11 cellular contexts compared by ENCODE assay signal in the genomic region with DNA sequence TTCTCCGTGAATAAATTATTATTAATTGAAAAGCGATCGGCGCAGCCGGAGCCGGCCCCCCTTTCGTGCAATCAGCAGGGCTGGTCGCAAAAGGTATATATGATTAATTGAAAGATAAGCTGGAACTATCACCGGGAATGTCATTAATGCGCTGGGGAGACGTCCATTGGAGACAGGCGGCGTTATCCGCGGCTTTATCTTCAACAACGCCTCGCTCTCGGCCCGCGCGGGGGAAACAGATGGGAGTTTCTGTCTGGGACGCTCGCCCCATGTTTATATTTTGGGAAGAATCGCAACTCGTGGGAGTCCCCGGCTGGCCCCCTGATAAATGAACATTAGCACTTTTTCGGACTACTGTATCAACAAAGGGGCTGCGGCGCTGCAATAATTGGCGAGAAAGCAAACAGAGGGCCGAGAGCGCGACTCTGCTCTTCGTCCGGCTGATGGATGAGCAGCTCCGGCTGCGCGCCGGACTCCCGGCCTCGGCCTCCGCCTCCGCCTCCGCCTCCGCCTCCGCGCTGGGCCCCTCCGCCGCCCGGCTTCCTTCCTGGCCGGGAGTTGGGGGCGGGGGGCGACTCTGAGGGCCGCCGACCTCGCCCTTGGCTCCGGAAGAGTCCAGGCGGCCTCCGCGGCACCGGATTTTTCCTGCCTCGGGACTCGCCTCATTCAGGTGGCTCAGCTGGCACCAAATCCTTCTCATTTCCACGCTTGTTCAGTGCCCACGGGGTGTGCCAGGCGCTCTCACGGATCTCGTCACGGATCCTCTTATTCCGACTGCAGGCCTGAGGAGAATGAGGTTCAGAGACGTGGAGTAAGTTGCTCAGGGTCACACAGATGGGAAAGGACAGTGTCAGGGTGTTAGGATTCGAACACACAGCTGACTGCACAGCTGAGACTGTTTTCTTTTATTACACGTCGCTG. TPM values are rescaled to one million over a fixed set of nuclear protein-coding genes. Genes with fewer than 3 reads are reported as not detected.
DNase-seq lines count a peak whose midpoint lies in the region; TF ChIP-seq lines count a peak whose summit lies in the region.
"Had no signal": no experiment of that assay in that cellular context is flagged by ENCODE, and none has a peak within 500 bp of the region (broad histone marks: within the 10 kb centered on the region; RNA-seq: fewer than 3 reads in every experiment).

No MANE protein-coding gene starts in this region.

- TF ChIP-seq CTCF in spleen (IDR thresholded peaks at IDR 0.05 in 8 of 11, conservative IDR thresholded peaks at IDR 0.05 in 3 of 11) (no peak), ovary (IDR thresholded peaks at IDR 0.05) (no peak)

- H3K9me3 ChIP-seq in SK-N-MC (ENCODE audit: low read depth, low read length): no peaks in the 10 kb centered on the region
- H3K9me3 ChIP-seq in iPS-15b (ENCODE audit: control insufficient read depth, insufficient read depth, low read length): no peaks in the 10 kb centered on the region
- H3K9me3 ChIP-seq in spleen: no peaks in the 10 kb centered on the region
- no peaks in the 10 kb centered on the region for H3K9me3 ChIP-seq in ovary
- H3K9me3 ChIP-seq: mucosa of descending colon had no signal

- H3K4me1 ChIP-seq in iPS-15b (ENCODE audit: control insufficient read depth, insufficient read depth, low read length) (peaks cover 14% of the 10 kb centered on the region), spleen (peaks cover 7 to 74% (median 42%) of the 10 kb centered on the region in 6 donors), ovary (ENCODE audit: insufficient read depth) (peaks cover 5% of the 10 kb centered on the region)

- peaks cover 11% of the 10 kb centered on the region for H3K4me1 Mint-ChIP-seq in activated CD4-positive, alpha-beta T cell treated with anti-CD3 and anti-CD28 coated beads, Interleukin-2, amount 10 ng/mL, durations not matched to agents 24 days and 14 days

- H3K27ac Mint-ChIP-seq in activated CD4-positive, alpha-beta T cell treated with anti-CD3 and anti-CD28 coated beads, Interleukin-2, amount 10 ng/mL, durations not matched to agents 24 days and 14 days: peak overlapping the region; percentile 70

- H3K4me3 Mint-ChIP-seq in activated CD4-positive, alpha-beta T cell treated with anti-CD3 and anti-CD28 coated beads, Interleukin-2, amount 10 ng/mL, durations not matched to agents 24 days and 14 days: peak overlapping the region; percentile 52

- H3K27me3 ChIP-seq in iPS-15b (ENCODE audit: control insufficient read depth, insufficient read depth, low read length) (peaks cover 99% of the 10 kb centered on the region), spleen (replicated peaks in 1 of 7) (peaks cover 7 to 100% (median 78%) of the 10 kb centered on the region in 7 donors), ovary (peaks cover 2% of the 10 kb centered on the region)

- H3K4me3 ChIP-seq in SK-N-MC (peak overlapping the region; percentile 75), iPS-15b (ENCODE audit: low read depth, low read length) (peak overlapping the region; percentile 26), spleen (peak overlapping the region in 7 of 8 donors; percentile 4 to 58 (median 26)), ovary (no peak overlapping the region)
- H3K4me3 ChIP-seq: mucosa of descending colon had no signal

- H3K9ac ChIP-seq in SK-N-MC (ENCODE audit: insufficient read length) (no peak overlapping the region), iPS-15b (ENCODE audit: low read depth, low read length) (no peak overlapping the region)

- TF ChIP-seq POLR2A in spleen (IDR thresholded peaks at IDR 0.05) (no peak), ovary (IDR thresholded peaks at IDR 0.05) (no peak)

- H3K27me3 Mint-ChIP-seq in activated CD4-positive, alpha-beta T cell treated with anti-CD3 and anti-CD28 coated beads, Interleukin-2, amount 10 ng/mL, durations not matched to agents 24 days and 14 days: peaks cover 90% of the 10 kb centered on the region

- H3K9me3 Mint-ChIP-seq in activated CD4-positive, alpha-beta T cell treated with anti-CD3 and anti-CD28 coated beads, Interleukin-2, amount 10 ng/mL, durations not matched to agents 24 days and 14 days: no peaks in the 10 kb centered on the region

- intact Hi-C loops in activated CD4-positive, alpha-beta T cell treated with anti-CD3 and anti-CD28 coated beads, Interleukin-2, amount 10 ng/mL, durations not matched to agents 24 days and 14 days (cut with micrococcal nuclease): loop anchor here (5.0 kb wide), 2 partner anchors 1494 to 1921 kb away; no protein-coding TSS in a partner anchor
- intact Hi-C loops in spleen (cut with DNase I; ENCODE audit: low total_unique reads) (no loop called here), ovary (cut with DNase I) (no loop called here)

- H3K27ac ChIP-seq in SK-N-MC (no peak overlapping the region), spleen (peak overlapping the region in 7 of 8 donors; percentile 75 to 83 (median 78)), ovary (no peak overlapping the region)

- DNase-seq in activated CD4-positive, alpha-beta T cell treated with anti-CD3 and anti-CD28 coated beads, Interleukin-2, amount 10 ng/mL, durations not matched to agents 24 days and 14 days: peak; percentile 59
- no peak for DNase-seq in activated CD4-positive, alpha-beta T cell treated with anti-CD3 and anti-CD28 coated beads for 48 hours
- DNase-seq in SK-N-MC (ENCODE audit: low read depth, low spot score) (no peak), spleen (no peak), ovary (no peak), NCI-H2171 treated with DMSO at 0.1 percent for 48 hours (lab: John Stamatoyannopoulos, UW) (no peak), anterior cingulate cortex (lab: John Stamatoyannopoulos, UW) (no peak)
- DNase-seq: mucosa of descending colon; stimulated activated CD8-positive, alpha-beta memory T cell treated with anti-CD3 and anti-CD28 coated beads, Interleukin-4, amount 100 ng/mL, for 48 hours had no signal

- peaks cover 5% of the 10 kb centered on the region for H3K36me3 Mint-ChIP-seq in activated CD4-positive, alpha-beta T cell treated with anti-CD3 and anti-CD28 coated beads, Interleukin-2, amount 10 ng/mL, durations not matched to agents 24 days and 14 days (ENCODE audit: low read depth)

- H3K36me3 ChIP-seq in SK-N-MC (ENCODE audit: insufficient read depth, low read length) (no peaks in the 10 kb centered on the region), iPS-15b (ENCODE audit: control insufficient read depth, insufficient read depth, low read length) (no peaks in the 10 kb centered on the region), spleen (no peaks in the 10 kb centered on the region), ovary (no peaks in the 10 kb centered on the region)

- WGBS in spleen, 5 donors: 2 to 5% (median 3%) methylated on average over 63 to 74 of the region's 74 CpGs
- 2 to 5% (median 3%) methylated on average over 39 to 74 of the region's 74 CpGs for WGBS in ovary, 3 donors

- TF ChIP-seq EP300 in ovary (IDR thresholded peaks at IDR 0.05): no peak

RNA-seq across cellular contexts. Expression of gene NKX2-5, which starts 3.6 kb away (rescaled TPM):
- total RNA-seq in activated CD4-positive, alpha-beta T cell treated with anti-CD3 and anti-CD28 coated beads, Interleukin-2, amount 10 ng/mL, durations not matched to agents 24 days and 14 days: not detected in 2 replicates
- total RNA-seq in spleen (10 to 100 TPM; 17.3 to 42.3 (median 28.9) TPM), ovary (not detected)
- polyA plus RNA-seq in spleen (10 to 100 TPM in 2 of 3 donors, 1 to 10 TPM in 1; 9.4 to 21.6 (median 13.9) TPM), ovary (not detected)
- total RNA-seq: mucosa of descending colon; T-helper 2 cell treated with Interferon-gamma antibody and Interleukin-4, amounts not matched to agents 100 ng/mL and 5 ng/mL, for 36 hours had no signal

Comparison
In these comparisons a context has a peak if more than half of its experiments do, and no peak if none do; other contexts are left out.
1. H3K27ac ChIP-seq: peak in spleen (7 of 8); none in SK-N-MC (single experiment) and ovary (0 of 2).
2. RNA of gene NKX2-5, which starts 3.6 kb away (total RNA-seq): 17.3 to 42.3 TPM in spleen; not detected in activated CD4-positive, alpha-beta T cell treated with anti-CD3 and anti-CD28 coated beads, Interleukin-2, amount 10 ng/mL, durations not matched to agents 24 days and 14 days and not detected in ovary; every median in the first group is over 10 times any median in the second.